In the genomic region with DNA sequence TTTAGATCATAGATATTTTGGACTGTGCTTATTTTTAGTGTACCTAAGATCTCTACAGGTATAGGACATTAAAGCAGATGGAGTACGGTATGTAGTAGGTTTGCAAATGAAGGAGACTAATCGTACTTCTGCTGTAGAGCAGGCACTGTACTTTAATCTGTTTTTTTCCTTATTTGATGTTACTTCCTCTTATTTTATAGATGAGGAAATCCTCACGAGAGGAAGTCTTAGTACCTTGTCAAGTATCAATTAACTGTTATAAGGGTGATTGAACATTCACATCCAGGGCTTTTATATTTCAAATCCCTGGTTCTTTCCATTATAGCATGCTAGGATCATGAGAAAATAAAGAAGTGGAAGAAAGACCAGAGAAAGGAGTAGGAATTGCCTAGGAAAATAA, we compare ENCODE assay signal across 17 cellular contexts.
"Had no signal": no experiment of that assay in that cellular context is flagged by ENCODE, and none has a peak within 500 bp of the region (broad histone marks: within the 10 kb centered on the region; RNA-seq: fewer than 3 reads in every experiment).

No MANE protein-coding gene starts in this region.

- H3K36me3 ChIP-seq: brain microvascular endothelial cell had no signal

- H3K27me3 ChIP-seq: brain microvascular endothelial cell had no signal

- H3K4me3 ChIP-seq: coronary artery, lung had no signal

- DNase-seq: activated B cell treated with CpG ODN at 0.5 μM for 24 hours; activated CD4-positive, alpha-beta memory T cell treated with anti-CD3 and anti-CD28 coated beads, Interleukin-2, amount 10 ng/mL, durations not matched to agents 7 days and 5 days; activated CD4-positive, alpha-beta T cell treated with anti-CD3 and anti-CD28 coated beads for 4 hours; activated CD8-positive, alpha-beta memory T cell treated with anti-CD3 and anti-CD28 coated beads, Interleukin-2, amount 10 ng/mL, durations not matched to agents 7 days and 5 days; activated naive CD4-positive, alpha-beta T cell; activated naive CD8-positive, alpha-beta T cell treated with anti-CD3 and anti-CD28 coated beads, Interleukin-2, amount 10 ng/mL, durations not matched to agents 7 days and 5 days; aorta; brain microvascular endothelial cell; central memory CD4-positive, alpha-beta T cell; effector CD4-positive, alpha-beta T cell; hypothalamus; islet precursor cell; nucleus accumbens; trophoblast cell had no signal

- ATAC-seq: activated CD8-positive, alpha-beta memory T cell treated with anti-CD3 and anti-CD28 coated beads, Interleukin-2, amount 10 ng/mL, durations not matched to agents 7 days and 5 days; natural killer cell treated with Interleukin-12 subunit alpha and Interleukin-12 subunit beta and Interleukin-15 and Interleukin-18, amount 100 ng/mL, for 72 hours had no signal

- H3K27ac ChIP-seq: brain microvascular endothelial cell, coronary artery had no signal
